In genomic region chr14:64715146-64715627, GRCh38 we compare ENCODE assay signal across 13 cellular contexts. TPM values are rescaled to one million over a fixed set of nuclear protein-coding genes. Genes with fewer than 3 reads are reported as not detected.
A peak's percentile ranks its signal among the peaks of the same experiment; 100 is the strongest.
DNase-seq lines count a peak whose midpoint lies in the region; ATAC-seq and TF ChIP-seq lines count a peak whose summit lies in the region.
"Had no signal": no experiment of that assay in that cellular context is flagged by ENCODE, and none has a peak within 500 bp of the region (broad histone marks: within the 10 kb centered on the region; RNA-seq: fewer than 3 reads in every experiment).

No MANE protein-coding gene starts in this region.

- H3K4me1 ChIP-seq in HUES64 (ENCODE audit: insufficient read depth, low read length) (peaks cover 51% of the 10 kb centered on the region), stomach smooth muscle (ENCODE audit: control insufficient read depth, insufficient read depth, low read length) (peaks cover 57% of the 10 kb centered on the region), osteoblast (ENCODE audit: insufficient read depth, low read length) (peaks cover 7% of the 10 kb centered on the region)
- H3K4me1 ChIP-seq in effector memory CD4-positive, alpha-beta T cell (ENCODE audit: control insufficient read depth, insufficient read depth, low read length, poor library complexity, severe bottlenecking), result peaks cover 66% of the 10 kb centered on the region

- peaks cover 7% of the 10 kb centered on the region for H3K79me2 ChIP-seq in osteoblast (ENCODE audit: insufficient read depth, low read length)

- DNase-seq in coronary artery (ENCODE audit: low spot score) (peak; percentile 57), mesenteric fat pad (ENCODE audit: low spot score) (peak; percentile 12), osteoblast (ENCODE audit: insufficient read length, low spot score, missing footprints) (no peak)
- no peak for DNase-seq in effector memory CD4-positive, alpha-beta T cell
- DNase-seq: activated CD4-positive, alpha-beta T cell treated with anti-CD3 and anti-CD28 coated beads, Interleukin-2, amount 10 ng/mL, durations not matched to agents 24 days and 14 days; activated effector memory CD4-positive, alpha-beta T cell treated with Interleukin-2 at 50 U/mL for 16 hours; CD4-positive, CD25-positive, alpha-beta regulatory T cell; IMR-90; NCI-H1694 treated with DMSO at 0.1 percent for 48 hours had no signal

- H3K36me3 ChIP-seq in HUES64 (ENCODE audit: insufficient read depth, low read length) (no peaks in the 10 kb centered on the region), stomach smooth muscle (ENCODE audit: control insufficient read depth in 2 of 2, insufficient read depth in 2 of 2, low read length in 2 of 2) (no peaks in the 10 kb centered on the region), osteoblast (ENCODE audit: insufficient read depth, low read length) (no peaks in the 10 kb centered on the region)
- H3K36me3 ChIP-seq in effector memory CD4-positive, alpha-beta T cell (ENCODE audit: control insufficient read depth, insufficient read depth, low read length), result no peaks in the 10 kb centered on the region

- no peak overlapping the region for H3K27ac ChIP-seq in HUES64 (ENCODE audit: low read depth, low read length)
- H3K27ac ChIP-seq in coronary artery, result peak overlapping the region; percentile 86 to 96
- peak overlapping the region; percentile 77 for H3K27ac ChIP-seq in stomach smooth muscle (ENCODE audit: low read length)
- H3K27ac ChIP-seq in osteoblast (ENCODE audit: low read depth, low read length), result no peak overlapping the region
- no peak overlapping the region for H3K27ac ChIP-seq in effector memory CD4-positive, alpha-beta T cell (ENCODE audit: insufficient read depth, low read length, poor library complexity, severe bottlenecking)

- H3K4me2 ChIP-seq in osteoblast (ENCODE audit: insufficient read depth, low read length), result no peak overlapping the region

- no peak overlapping the region for H2AFZ ChIP-seq in osteoblast (ENCODE audit: low read length)

- H4K20me1 ChIP-seq in osteoblast (ENCODE audit: insufficient read depth, low read length), result no peaks in the 10 kb centered on the region

- H3K27me3 ChIP-seq in HUES64 (ENCODE audit: insufficient read depth, low read length) (no peaks in the 10 kb centered on the region), stomach smooth muscle (ENCODE audit: control insufficient read depth in 1 of 2, insufficient read depth in 2 of 2, low read length in 2 of 2) (no peaks in the 10 kb centered on the region), osteoblast (ENCODE audit: insufficient read depth, low read length) (no peaks in the 10 kb centered on the region)
- no peaks in the 10 kb centered on the region for H3K27me3 ChIP-seq in effector memory CD4-positive, alpha-beta T cell (replicated peaks; ENCODE audit: control insufficient read depth, insufficient read depth, low read length, poor library complexity, severe bottlenecking)

- ATAC-seq in HG03196 (IDR thresholded peaks at IDR 0.05; ENCODE audit: unreplicated experiment) (no peak), GM19467 (IDR thresholded peaks at IDR 0.05; ENCODE audit: unreplicated experiment) (no peak)

- TF ChIP-seq CTCF in coronary artery (IDR thresholded peaks at IDR 0.05) (no peak), osteoblast (IDR thresholded peaks at IDR 0.05; ENCODE audit: extremely low read depth, low read depth, low read length) (no peak)

- peak overlapping the region; percentile 43; the same call in 1 of the 2 replicates for H3K4me3 ChIP-seq in HUES64 (ENCODE audit: low read length)
- peak overlapping the region; percentile 71 for H3K4me3 ChIP-seq in coronary artery
- H3K4me3 ChIP-seq in stomach smooth muscle (ENCODE audit: low read length in 2 of 2), result peak overlapping the region; percentile 31 to 72
- no peak overlapping the region for H3K4me3 ChIP-seq in osteoblast (ENCODE audit: insufficient read depth, low read length)
- no peak overlapping the region for H3K4me3 ChIP-seq in effector memory CD4-positive, alpha-beta T cell (ENCODE audit: insufficient read depth, low read depth, low read length, poor library complexity, severe bottlenecking)

- H3K9ac ChIP-seq in HUES64 (ENCODE audit: low read depth, low read length), result no peak overlapping the region
- H3K9ac ChIP-seq in stomach smooth muscle (ENCODE audit: low read length in 2 of 2), result peak overlapping the region; percentile 29 to 32

- 39% methylated on average over 4 of the region's 4 CpGs for WGBS in HUES64

- H3K9me3 ChIP-seq in HUES64 (ENCODE audit: insufficient read depth, low read depth, low read length), result peaks cover 18% of the 10 kb centered on the region; the same call in 1 of the 2 replicates
- H3K9me3 ChIP-seq in stomach smooth muscle (ENCODE audit: control insufficient read depth in 2 of 2, low read length in 2 of 2), result peaks cover 2 to 8% of the 10 kb centered on the region in 2 donors
- H3K9me3 ChIP-seq in osteoblast (ENCODE audit: low read depth, low read length), result no peaks in the 10 kb centered on the region
- no peaks in the 10 kb centered on the region for H3K9me3 ChIP-seq in effector memory CD4-positive, alpha-beta T cell (ENCODE audit: control insufficient read depth, low read length)

RNA-seq across cellular contexts. Expression of gene PLEKHG3, which starts 11.0 kb away (rescaled TPM):
- 32.9 TPM for polyA plus RNA-seq in HUES64 (2013, experiment 1 of 2)
- 23.8 TPM for polyA plus RNA-seq in HUES64 (2013, experiment 2 of 2)
- total RNA-seq in mesenteric fat pad (35.6 TPM), osteoblast (2.9 and 5.4 TPM in 2 replicates)

Comparison
In these comparisons a context has a peak if more than half of its experiments do, and no peak if none do; other contexts are left out.
1. H3K27ac ChIP-seq: peak in coronary artery (2 of 2) and stomach smooth muscle (single experiment); none in HUES64 (single experiment), osteoblast (single experiment) and effector memory CD4-positive, alpha-beta T cell (single experiment).
2. H3K4me3 ChIP-seq: peak in HUES64 (single experiment), coronary artery (single experiment) and stomach smooth muscle (2 of 2); none in osteoblast (single experiment) and effector memory CD4-positive, alpha-beta T cell (single experiment).
3. DNase-seq: peak in coronary artery (single experiment) and mesenteric fat pad (single experiment); none in osteoblast (single experiment) and effector memory CD4-positive, alpha-beta T cell (0 of 3).